In genomic region chr21:28745131-28746055, GRCh38 we compare ENCODE assay signal across 8 cellular contexts.
DNase-seq lines count a peak whose midpoint lies in the region; ATAC-seq and TF ChIP-seq lines count a peak whose summit lies in the region.

No MANE protein-coding gene starts in this region.

- WGBS in hepatocyte (ENCODE audit: low lambda C conversion rate, missing lambda C conversion rate) = 16% methylated on average over 16 of the region's 16 CpGs

- H3K9me2 ChIP-seq in hepatocyte (replicated peaks; ENCODE audit: insufficient read depth) = no peaks in the 10 kb centered on the region

- H3K36me3 ChIP-seq in hepatocyte (replicated peaks; ENCODE audit: insufficient read depth, low read depth) = no peaks in the 10 kb centered on the region

- H3K27me3 Mint-ChIP-seq in T-helper 2 cell treated with Interferon-gamma antibody and Interleukin-4, amounts not matched to agents 5 μg/mL and 100 μg/mL, for 36 hours (ENCODE audit: low read depth) = no peaks in the 10 kb centered on the region

- no peaks in the 10 kb centered on the region for H3K79me2 ChIP-seq in hepatocyte

- H4K20me1 ChIP-seq in hepatocyte (ENCODE audit: insufficient read depth, poor library complexity, severe bottlenecking) = no peaks in the 10 kb centered on the region

- TF ChIP-seq CTCF in GM13977 (IDR thresholded peaks at IDR 0.05; ENCODE audit: extremely low read depth, insufficient read depth, missing control alignments) (peak; percentile 82), hepatocyte (IDR thresholded peaks at IDR 0.05; ENCODE audit: poor library complexity) (peak; percentile 89), retinal pigment epithelial cell (conservative IDR thresholded peaks at IDR 0.05; ENCODE audit: low read depth, low read length) (peak; percentile 94)

- no peaks in the 10 kb centered on the region for H3K9me3 Mint-ChIP-seq in T-helper 2 cell treated with Interferon-gamma antibody and Interleukin-4, amounts not matched to agents 5 μg/mL and 100 μg/mL, for 36 hours

- no peaks in the 10 kb centered on the region for H3K9me3 ChIP-seq in hepatocyte (ENCODE audit: low read depth)

- peak; percentile 88 for ATAC-seq in HG02938 (IDR thresholded peaks at IDR 0.05; ENCODE audit: unreplicated experiment)

- H3K27ac Mint-ChIP-seq in T-helper 2 cell treated with Interferon-gamma antibody and Interleukin-4, amounts not matched to agents 5 μg/mL and 100 μg/mL, for 36 hours = no peak overlapping the region

- peak overlapping the region; percentile 64 for H3K27ac ChIP-seq in hepatocyte

- peak overlapping the region; percentile 60 for H2AFZ ChIP-seq in hepatocyte

- DNase-seq in GM13977 (ENCODE audit: low spot score) = peak; percentile 45
- DNase-seq in NCI-H1694 (lab: John Stamatoyannopoulos, UW) = peak; percentile 89
- DNase-seq in T-helper 2 cell treated with Interferon-gamma antibody and Interleukin-4, amounts not matched to agents 5 μg/mL and 100 μg/mL, for 36 hours (ENCODE audit: low spot score) = peak; percentile 53
- peak; percentile 85 for DNase-seq in astrocyte of the hippocampus (ENCODE audit: low read depth, low spot score)
- peak; percentile 86 for DNase-seq in hepatocyte (ENCODE audit: low spot score)
- DNase-seq in retinal pigment epithelial cell (ENCODE audit: low read depth) = peak; percentile 67
- DNase-seq in 8988T = no peak

- H3K27me3 ChIP-seq in hepatocyte = no peaks in the 10 kb centered on the region

- H3K4me3 ChIP-seq in hepatocyte (no peak overlapping the region), retinal pigment epithelial cell (ENCODE audit: low read length) (peak overlapping the region; percentile 60)

- peak overlapping the region; percentile 71 for H3K4me2 ChIP-seq in hepatocyte

- H3K4me1 Mint-ChIP-seq in T-helper 2 cell treated with Interferon-gamma antibody and Interleukin-4, amounts not matched to agents 5 μg/mL and 100 μg/mL, for 36 hours (ENCODE audit: low read depth) = no peaks in the 10 kb centered on the region

- H3K4me3 Mint-ChIP-seq in T-helper 2 cell treated with Interferon-gamma antibody and Interleukin-4, amounts not matched to agents 5 μg/mL and 100 μg/mL, for 36 hours = no peak overlapping the region

- peaks cover 9% of the 10 kb centered on the region for H3K4me1 ChIP-seq in hepatocyte (ENCODE audit: insufficient read depth)

- in situ Hi-C loops in GM13977 (cut with MboI; ENCODE audit: low pct_unique_long_range_greater_than_20kb, low sequenced_read_pairs, unreplicated experiment) = loop anchor here (25.0 kb wide), 2 partner anchors 233 to 1908 kb away; partner anchors contain the start of gene ADAMTS1

- H3K36me3 Mint-ChIP-seq in T-helper 2 cell treated with Interferon-gamma antibody and Interleukin-4, amounts not matched to agents 5 μg/mL and 100 μg/mL, for 36 hours (ENCODE audit: low read depth) = no peaks in the 10 kb centered on the region
